Comparison of ENCODE assay signal across 25 cellular contexts in genomic region chr21:22889445-22889844, GRCh38.
DNase-seq lines count a peak whose midpoint lies in the region; ATAC-seq, FAIRE-seq and TF ChIP-seq lines count a peak whose summit lies in the region.
"Had no signal": no experiment of that assay in that cellular context is flagged by ENCODE, and none has a peak within 500 bp of the region (broad histone marks: within the 10 kb centered on the region; RNA-seq: fewer than 3 reads in every experiment).

No MANE protein-coding gene starts in this region.

- H3K36me3 ChIP-seq in bronchial epithelial cell (ENCODE audit: control insufficient read depth, insufficient read depth, low read length) = no peaks in the 10 kb centered on the region
- H3K36me3 ChIP-seq: BLaER1 treated with 17β-estradiol and CSF1 and Interleukin-3, amounts not matched to agents 10 nM and 100 nM had no signal

- ATAC-seq in HG03095 (IDR thresholded peaks at IDR 0.05; ENCODE audit: unreplicated experiment) = no peak
- ATAC-seq: A549; CD8-positive, alpha-beta T cell; GM12878 had no signal

- no peak for FAIRE-seq in bronchial epithelial cell (lab: Jason Lieb, UNC)
- FAIRE-seq: A549, D721Med, GM12878, GM12892, GM18507 had no signal

- H3K27me3 ChIP-seq in bronchial epithelial cell (ENCODE audit: control insufficient read depth, insufficient read depth, low read length) = no peaks in the 10 kb centered on the region
- H3K27me3 ChIP-seq: BLaER1 treated with 17β-estradiol and CSF1 and Interleukin-3, amounts not matched to agents 10 nM and 100 nM had no signal

- no peak overlapping the region for H3K4me3 ChIP-seq in bronchial epithelial cell (ENCODE audit: low read depth, low read length)
- H3K4me3 ChIP-seq: A549; BLaER1 treated with 17β-estradiol and CSF1 and Interleukin-3, amounts not matched to agents 10 nM and 100 nM; GM12878 had no signal

- no peak for TF ChIP-seq CTCF in bronchial epithelial cell (IDR thresholded peaks at IDR 0.05; ENCODE audit: insufficient read depth, low read length, severe bottlenecking)

- peak; percentile 1 for DNase-seq in NCI-H1105 (lab: John Stamatoyannopoulos, UW)
- no peak for DNase-seq in NCI-H1105 treated with DMSO at 0.1 percent for 48 hours (lab: John Stamatoyannopoulos, UW)
- peak; percentile 22 for DNase-seq in NCI-H2171 treated with DMSO at 0.1 percent for 48 hours (lab: John Stamatoyannopoulos, UW)
- no peak for DNase-seq in NCI-H2171 (lab: John Stamatoyannopoulos, UW)
- peak; percentile 35 for DNase-seq in NCI-H69 (lab: John Stamatoyannopoulos, UW)
- DNase-seq in bronchial epithelial cell (ENCODE audit: low read depth) = peak; percentile 66
- DNase-seq in DMS114 treated with DMSO at 0.1 percent for 48 hours (lab: John Stamatoyannopoulos, UW; ENCODE audit: unreplicated experiment) = no peak
- DNase-seq: AML-193; Caco-2; Calu3; CD4-positive, alpha-beta T cell; CD8-positive, alpha-beta T cell; DMS153; DMS53; DMS79; DND-41; EL; GDM1 had no signal

Comparison
In these comparisons a context has a peak if more than half of its experiments do, and no peak if none do; other contexts are left out.
1. DNase-seq: peak in NCI-H1105 (single experiment), NCI-H2171 treated with DMSO at 0.1 percent for 48 hours (single experiment), NCI-H69 (single experiment) and bronchial epithelial cell (single experiment); none in NCI-H1105 treated with DMSO at 0.1 percent for 48 hours (single experiment), NCI-H2171 (single experiment) and DMS114 treated with DMSO at 0.1 percent for 48 hours (single experiment).